13 cellular contexts compared by ENCODE assay signal in the genomic region with DNA sequence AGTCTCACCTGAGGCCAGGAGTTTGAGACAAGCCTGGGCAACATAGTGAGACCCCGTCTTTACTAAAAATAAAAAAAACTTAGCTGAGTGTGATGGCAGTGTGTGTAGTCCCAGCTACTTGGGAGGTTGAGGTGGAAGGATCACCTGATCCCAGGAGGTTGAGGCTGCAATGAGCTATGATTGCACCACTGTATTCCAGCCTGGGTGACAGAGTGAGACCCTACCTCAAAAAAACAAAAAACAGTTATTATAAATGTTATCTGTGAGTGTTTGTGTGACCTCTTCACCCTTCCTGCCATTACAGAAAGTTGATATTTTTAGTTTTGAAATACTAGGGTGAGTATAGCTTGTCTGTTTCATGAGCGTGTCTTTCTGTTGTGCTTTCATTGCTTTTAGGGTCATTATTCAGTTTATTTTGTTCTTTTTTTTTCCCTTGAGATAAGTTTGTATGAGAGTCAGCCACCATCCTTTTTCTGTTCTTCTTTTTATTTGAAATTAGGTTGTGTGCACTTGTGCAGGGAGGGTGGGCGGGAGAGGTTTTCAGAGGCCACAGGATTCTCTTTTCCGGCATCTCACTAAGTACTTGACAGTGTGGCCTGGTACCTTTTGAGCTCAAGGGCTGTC. TPM values are rescaled to one million over a fixed set of nuclear protein-coding genes. Genes with fewer than 3 reads are reported as not detected.
A peak's percentile ranks its signal among the peaks of the same experiment; 100 is the strongest.
DNase-seq lines count a peak whose midpoint lies in the region; ATAC-seq, FAIRE-seq and TF ChIP-seq lines count a peak whose summit lies in the region.
"Had no signal": no experiment of that assay in that cellular context is flagged by ENCODE, and none has a peak within 500 bp of the region (broad histone marks: within the 10 kb centered on the region; RNA-seq: fewer than 3 reads in every experiment).

No MANE protein-coding gene starts in this region.

- H3K4me3 Mint-ChIP-seq in stimulated activated naive CD8-positive, alpha-beta T cell treated with anti-CD3 and anti-CD28 coated beads, Interleukin-15, Interleukin-2, amounts not matched to agents 100 ng/mL and 50 ng/mL, for 24 hours = peak overlapping the region; percentile 11

- no peaks in the 10 kb centered on the region for H3K9me3 ChIP-seq in BE2C

- no peak for TF ChIP-seq CTCF in BE2C (IDR thresholded peaks at IDR 0.05; ENCODE audit: low read depth, low read length)

- FAIRE-seq in urothelium cell line (lab: Jason Lieb, UNC) = no peak
- FAIRE-seq: A549, HepG2 had no signal

- H3K27me3 Mint-ChIP-seq in stimulated activated naive CD8-positive, alpha-beta T cell treated with anti-CD3 and anti-CD28 coated beads, Interleukin-15, Interleukin-2, amounts not matched to agents 100 ng/mL and 50 ng/mL, for 24 hours = no peaks in the 10 kb centered on the region

- no peaks in the 10 kb centered on the region; the same call in 1 of the 2 replicates for H3K36me3 ChIP-seq in BE2C

- no peaks in the 10 kb centered on the region for H3K27me3 ChIP-seq in BE2C
- H3K27me3 ChIP-seq: dorsolateral prefrontal cortex had no signal

- H3K27ac Mint-ChIP-seq in stimulated activated naive CD8-positive, alpha-beta T cell treated with anti-CD3 and anti-CD28 coated beads, Interleukin-15, Interleukin-2, amounts not matched to agents 100 ng/mL and 50 ng/mL, for 24 hours = peak overlapping the region; percentile 65

- no peak for ATAC-seq in stimulated activated naive CD8-positive, alpha-beta T cell treated with anti-CD3 and anti-CD28 coated beads, Interleukin-15, Interleukin-2, amounts not matched to agents 100 U/mL and 50 U/mL, for 24 hours
- ATAC-seq in HG02623 (IDR thresholded peaks at IDR 0.05; ENCODE audit: unreplicated experiment) = peak; percentile 60
- peak; percentile 65 for ATAC-seq in HG03460 (IDR thresholded peaks at IDR 0.05; ENCODE audit: unreplicated experiment)
- ATAC-seq: A549 had no signal

- peaks cover 3% of the 10 kb centered on the region; the same call in 1 of the 2 replicates for H3K4me1 ChIP-seq in BE2C

- peaks cover 6% of the 10 kb centered on the region for H3K9me3 Mint-ChIP-seq in stimulated activated naive CD8-positive, alpha-beta T cell treated with anti-CD3 and anti-CD28 coated beads, Interleukin-15, Interleukin-2, amounts not matched to agents 100 ng/mL and 50 ng/mL, for 24 hours

- no peak overlapping the region for H3K4me3 ChIP-seq in BE2C (ENCODE audit: low read depth, low read length)
- H3K4me3 ChIP-seq: A549, dorsolateral prefrontal cortex had no signal

- peaks cover 15% of the 10 kb centered on the region for H3K36me3 Mint-ChIP-seq in stimulated activated naive CD8-positive, alpha-beta T cell treated with anti-CD3 and anti-CD28 coated beads, Interleukin-15, Interleukin-2, amounts not matched to agents 100 ng/mL and 50 ng/mL, for 24 hours (ENCODE audit: low read depth)

- H3K4me1 Mint-ChIP-seq in stimulated activated naive CD8-positive, alpha-beta T cell treated with anti-CD3 and anti-CD28 coated beads, Interleukin-15, Interleukin-2, amounts not matched to agents 100 ng/mL and 50 ng/mL, for 24 hours (ENCODE audit: low read depth) = peaks cover 92% of the 10 kb centered on the region

- DNase-seq in stimulated activated naive CD8-positive, alpha-beta T cell treated with anti-CD3 and anti-CD28 coated beads, Interleukin-15, Interleukin-2, amounts not matched to agents 100 U/mL and 50 U/mL, for 24 hours = no peak
- DNase-seq in cerebellar cortex (ENCODE audit: low spot score) = no peak
- DNase-seq in T-helper 1 cell = no peak
- no peak for DNase-seq in BE2C
- no peak for DNase-seq in urothelium cell line (ENCODE audit: low spot score)
- DNase-seq: dorsolateral prefrontal cortex, GF-D8, NCI-H510A had no signal

RNA-seq across cellular contexts. Expression of a gene that starts 26.2 kb away (rescaled TPM):
- 24.3 TPM for polyA plus RNA-seq in BE2C (2012; ENCODE audit: insufficient read depth, insufficient read length, low read depth)
